In genomic region chr10:49184642-49185111, GRCh38 we compare ENCODE assay signal across 17 cellular contexts. TPM values are rescaled to one million over a fixed set of nuclear protein-coding genes. Genes with fewer than 3 reads are reported as not detected.
A peak's percentile ranks its signal among the peaks of the same experiment; 100 is the strongest.
DNase-seq lines count a peak whose midpoint lies in the region; ATAC-seq and TF ChIP-seq lines count a peak whose summit lies in the region.
"Had no signal": no experiment of that assay in that cellular context is flagged by ENCODE, and none has a peak within 500 bp of the region (broad histone marks: within the 10 kb centered on the region; RNA-seq: fewer than 3 reads in every experiment).

No MANE protein-coding gene starts in this region.

- peak overlapping the region; percentile 83 for H3K27ac Mint-ChIP-seq in activated CD4-positive, alpha-beta T cell treated with anti-CD3 and anti-CD28 coated beads, Interleukin-2, amount 10 ng/mL, durations not matched to agents 24 days and 14 days
- H3K27ac Mint-ChIP-seq in GM23338, result no peak overlapping the region
- peak overlapping the region; percentile 91 for H3K27ac Mint-ChIP-seq in activated T-cell treated with anti-CD3 and anti-CD28 coated beads, Interleukin-2, amount 50 U/mL, for 72 hours

- H3K27ac ChIP-seq in GM23338 (ENCODE audit: low read depth), result no peak overlapping the region
- peak overlapping the region; percentile 92 for H3K27ac ChIP-seq in neutrophil
- H3K27ac ChIP-seq: GM23248, tibial nerve had no signal

- no peaks in the 10 kb centered on the region for H3K27me3 ChIP-seq in GM23338 (ENCODE audit: insufficient read depth)
- no peaks in the 10 kb centered on the region for H3K27me3 ChIP-seq in neutrophil
- H3K27me3 ChIP-seq: tibial nerve had no signal

- ATAC-seq in GM23338, result peak; percentile 44; the same call in 2 of the 3 replicates
- no peak for ATAC-seq in activated T-cell treated with anti-CD3 and anti-CD28 coated beads, Interleukin-2, amount 50 U/mL, for 72 hours (replicated peaks in 1 of 2)

- peaks cover 59% of the 10 kb centered on the region for H3K4me1 Mint-ChIP-seq in activated CD4-positive, alpha-beta T cell treated with anti-CD3 and anti-CD28 coated beads, Interleukin-2, amount 10 ng/mL, durations not matched to agents 24 days and 14 days
- peaks cover 4% of the 10 kb centered on the region; the same call in 2 of the 3 replicates for H3K4me1 Mint-ChIP-seq in GM23338
- peaks cover 62% of the 10 kb centered on the region for H3K4me1 Mint-ChIP-seq in activated T-cell treated with anti-CD3 and anti-CD28 coated beads, Interleukin-2, amount 50 U/mL, for 72 hours (ENCODE audit: low read depth)

- no peak overlapping the region for H2AFZ ChIP-seq in GM23338
- H2AFZ ChIP-seq: GM23248 had no signal

- DNase-seq in activated CD4-positive, alpha-beta T cell treated with anti-CD3 and anti-CD28 coated beads, Interleukin-2, amount 10 ng/mL, durations not matched to agents 24 days and 14 days, result peak; percentile 60
- no peak for DNase-seq in activated CD4-positive, alpha-beta T cell treated with anti-CD3 and anti-CD28 coated beads, Interleukin-2, amount 50 U/mL, for 48 hours
- no peak for DNase-seq in GM23338 (ENCODE audit: low spot score)
- no peak for DNase-seq in activated T-cell treated with anti-CD3 and anti-CD28 coated beads, Interleukin-2, amount 50 U/mL, for 72 hours
- DNase-seq in GM03348 (ENCODE audit: low spot score), result no peak
- no peak for DNase-seq in NCI-H187 (lab: John Stamatoyannopoulos, UW)
- DNase-seq in NCI-H1436 treated with DMSO at 0.1 percent for 48 hours (lab: John Stamatoyannopoulos, UW), result no peak
- DNase-seq: DMS53, GM23248, Karpas-422, mesenchymal stem cell, NCI-H2171, small intestine had no signal

- no peaks in the 10 kb centered on the region for H3K79me2 ChIP-seq in GM23338 (replicated peaks; ENCODE audit: insufficient read depth)

- H3K4me1 ChIP-seq in GM23338 (ENCODE audit: insufficient read depth) (no peaks in the 10 kb centered on the region), neutrophil (ENCODE audit: control insufficient read depth in 1 of 2, insufficient read depth in 1 of 2, low read depth in 1 of 2, low read length in 1 of 2) (peaks cover 88 to 99% of the 10 kb centered on the region in 2 experiments)

- no peaks in the 10 kb centered on the region for H3F3A ChIP-seq in GM23338 (replicated peaks; ENCODE audit: low read depth)

- H3K27me3 Mint-ChIP-seq in activated CD4-positive, alpha-beta T cell treated with anti-CD3 and anti-CD28 coated beads, Interleukin-2, amount 10 ng/mL, durations not matched to agents 24 days and 14 days, result peaks cover 5% of the 10 kb centered on the region
- peaks cover 3% of the 10 kb centered on the region for H3K27me3 Mint-ChIP-seq in GM23338 (ENCODE audit: insufficient read depth, low read depth, poor library complexity)
- peaks cover 33% of the 10 kb centered on the region for H3K27me3 Mint-ChIP-seq in activated T-cell treated with anti-CD3 and anti-CD28 coated beads, Interleukin-2, amount 50 U/mL, for 72 hours (ENCODE audit: low read depth)

- intact Hi-C loops in activated CD4-positive, alpha-beta T cell treated with anti-CD3 and anti-CD28 coated beads, Interleukin-2, amount 10 ng/mL, durations not matched to agents 24 days and 14 days (cut with micrococcal nuclease), result loop anchor here (5.0 to 10.0 kb wide), 5 partner anchors 173 to 1438 kb away; partner anchors contain the start of gene SGMS1

- no peaks in the 10 kb centered on the region for H3K9me2 ChIP-seq in GM23338 (ENCODE audit: insufficient read depth)

- H3K36me3 ChIP-seq in GM23338 (ENCODE audit: insufficient read depth) (no peaks in the 10 kb centered on the region), neutrophil (no peaks in the 10 kb centered on the region)
- H3K36me3 ChIP-seq: tibial nerve had no signal

- H3K4me3 ChIP-seq in GM23338, result no peak overlapping the region
- peak overlapping the region in 1 of 2 experiments; percentile 16 for H3K4me3 ChIP-seq in neutrophil (ENCODE audit: low read depth in 1 of 2, low read length in 1 of 2)
- H3K4me3 ChIP-seq: GM23248, tibial nerve had no signal

- H3K36me3 Mint-ChIP-seq in activated CD4-positive, alpha-beta T cell treated with anti-CD3 and anti-CD28 coated beads, Interleukin-2, amount 10 ng/mL, durations not matched to agents 24 days and 14 days (ENCODE audit: low read depth), result peaks cover 19% of the 10 kb centered on the region
- no peaks in the 10 kb centered on the region for H3K36me3 Mint-ChIP-seq in GM23338 (ENCODE audit: low read depth)
- H3K36me3 Mint-ChIP-seq in activated T-cell treated with anti-CD3 and anti-CD28 coated beads, Interleukin-2, amount 50 U/mL, for 72 hours (ENCODE audit: insufficient read depth in 2 of 2), result peaks cover 5 to 12% of the 10 kb centered on the region in 2 donors

- no peaks in the 10 kb centered on the region for H3K9me3 ChIP-seq in neutrophil
- H3K9me3 ChIP-seq: tibial nerve had no signal

- peak overlapping the region; percentile 75 for H3K4me3 Mint-ChIP-seq in activated CD4-positive, alpha-beta T cell treated with anti-CD3 and anti-CD28 coated beads, Interleukin-2, amount 10 ng/mL, durations not matched to agents 24 days and 14 days
- H3K4me3 Mint-ChIP-seq in GM23338, result no peak overlapping the region
- H3K4me3 Mint-ChIP-seq in activated T-cell treated with anti-CD3 and anti-CD28 coated beads, Interleukin-2, amount 50 U/mL, for 72 hours, result peak overlapping the region; percentile 62 to 81

- peaks cover 3% of the 10 kb centered on the region for H3K9me3 Mint-ChIP-seq in activated CD4-positive, alpha-beta T cell treated with anti-CD3 and anti-CD28 coated beads, Interleukin-2, amount 10 ng/mL, durations not matched to agents 24 days and 14 days
- H3K9me3 Mint-ChIP-seq in GM23338, result no peaks in the 10 kb centered on the region
- no peaks in the 10 kb centered on the region for H3K9me3 Mint-ChIP-seq in activated T-cell treated with anti-CD3 and anti-CD28 coated beads, Interleukin-2, amount 50 U/mL, for 72 hours

- TF ChIP-seq CTCF in GM23338 (conservative IDR thresholded peaks at IDR 0.05; ENCODE audit: low read depth in 2 of 2) (no peak), neutrophil (IDR thresholded peaks at IDR 0.05) (no peak)

- no peak overlapping the region for H3K4me2 ChIP-seq in GM23338

- H4K20me1 ChIP-seq in GM23338 (replicated peaks; ENCODE audit: insufficient read depth), result no peaks in the 10 kb centered on the region

TF ChIP-seq in GM23338, 12 proteins besides CTCF, POLR2A, EP300 and RAD21:
- no peak for TF ChIP-seq EZH2phosphoT487 (IDR thresholded peaks at IDR 0.05; ENCODE audit: unreplicated experiment)

RNA-seq across cellular contexts. Expression of gene TMEM273, which starts 3.5 kb away (rescaled TPM):
- total RNA-seq in activated CD4-positive, alpha-beta T cell treated with anti-CD3 and anti-CD28 coated beads, Interleukin-2, amount 10 ng/mL, durations not matched to agents 24 days and 14 days, result 34.3 and 36.4 TPM in 2 replicates
- not detected in 2 replicates for total RNA-seq in GM23338 (2014; rRNA removed; shearing (Covaris generic))
- polyA plus RNA-seq in GM23338 (2016; fragmentation: Nextera tagmentation; extraction: Ambion mirVana), result not detected in 2 replicates
- total RNA-seq in activated T-cell treated with anti-CD3 and anti-CD28 coated beads, Interleukin-2, amount 50 U/mL, for 72 hours, result 10 to 100 TPM; 22.5 to 88.0 TPM
- total RNA-seq: astrocyte, GM23248, osteocyte had no signal
- polyA plus RNA-seq: GM23248 had no signal

RNA-seq across cellular contexts. Expression of gene FAM170B, which starts 50.9 kb away (rescaled TPM):
- total RNA-seq in activated CD4-positive, alpha-beta T cell treated with anti-CD3 and anti-CD28 coated beads, Interleukin-2, amount 10 ng/mL, durations not matched to agents 24 days and 14 days, result not detected in 2 replicates
- not detected in 2 replicates for total RNA-seq in GM23338 (2014; rRNA removed; shearing (Covaris generic))
- polyA plus RNA-seq in GM23338 (2016; fragmentation: Nextera tagmentation; extraction: Ambion mirVana), result not detected in 2 replicates
- under 1 TPM in 1 of 2 donors, not detected in 1; 0.16 TPM for total RNA-seq in activated T-cell treated with anti-CD3 and anti-CD28 coated beads, Interleukin-2, amount 50 U/mL, for 72 hours
- total RNA-seq: astrocyte, GM23248, osteocyte had no signal
- polyA plus RNA-seq: GM23248, small intestine had no signal

Comparison
In these comparisons a context has a peak if more than half of its experiments do, and no peak if none do; other contexts are left out.
1. RNA of gene TMEM273, which starts 3.5 kb away (total RNA-seq): 22.5 to 88.0 TPM in activated T-cell treated with anti-CD3 and anti-CD28 coated beads, Interleukin-2, amount 50 U/mL, for 72 hours and 34.3 to 36.4 TPM in activated CD4-positive, alpha-beta T cell treated with anti-CD3 and anti-CD28 coated beads, Interleukin-2, amount 10 ng/mL, durations not matched to agents 24 days and 14 days; not detected in GM23338; every median in the first group is over 10 times any median in the second.